In genomic region chr19:2475018-2475701, GRCh38 we compare ENCODE assay signal across 1 cellular context.
TF ChIP-seq lines count a peak whose summit lies in the region.

No MANE protein-coding gene starts in this region.

TF ChIP-seq in HepG2, 621 proteins besides CTCF, POLR2A, EP300 and RAD21 (continued from another document and continues in another):
- TF ChIP-seq ZMAT5 (CRISPR knock-in tag; IDR thresholded peaks at IDR 0.05; ENCODE audit: borderline replicate concordance, low read depth) (no peak), FOXP4 (CRISPR knock-in tag; IDR thresholded peaks at IDR 0.05) (peak; percentile 25; the same call in 1 of the 2 replicates), ARNT2 (CRISPR knock-in tag; IDR thresholded peaks at IDR 0.05; ENCODE audit: low read depth) (peak; percentile 14; the same call in 1 of the 2 replicates), ZNF510 (CRISPR knock-in tag; IDR thresholded peaks at IDR 0.05; ENCODE audit: low read depth) (no peak), ZNF180 (CRISPR knock-in tag; IDR thresholded peaks at IDR 0.05; ENCODE audit: borderline replicate concordance, low read depth) (no peak), TBX2 (CRISPR knock-in tag; IDR thresholded peaks at IDR 0.05; ENCODE audit: borderline replicate concordance) (no peak), ZNF766 (CRISPR knock-in tag; IDR thresholded peaks at IDR 0.05; ENCODE audit: borderline replicate concordance) (no peak), ZFYVE20 (CRISPR knock-in tag; IDR thresholded peaks at IDR 0.05; ENCODE audit: borderline replicate concordance, low read depth) (no peak), ZNF550 (CRISPR knock-in tag; IDR thresholded peaks at IDR 0.05; ENCODE audit: borderline replicate concordance) (no peak), GPBP1L1 (CRISPR knock-in tag; IDR thresholded peaks at IDR 0.05) (no peak), ZNF609 (CRISPR knock-in tag; IDR thresholded peaks at IDR 0.05; ENCODE audit: borderline replicate concordance) (no peak; the same call in 1 of the 2 replicates), ZNF720 (CRISPR knock-in tag; IDR thresholded peaks at IDR 0.05) (no peak), DRAP1 (CRISPR knock-in tag; IDR thresholded peaks at IDR 0.05) (no peak), ZNF503 (CRISPR knock-in tag; IDR thresholded peaks at IDR 0.05) (no peak), MEF2D (CRISPR knock-in tag; IDR thresholded peaks at IDR 0.05) (no peak), ZSCAN12 (CRISPR knock-in tag; IDR thresholded peaks at IDR 0.05) (no peak), KDM2A (CRISPR knock-in tag; IDR thresholded peaks at IDR 0.05; ENCODE audit: borderline replicate concordance, low read depth) (no peak), EHMT2 (IDR thresholded peaks at IDR 0.05; ENCODE audit: borderline replicate concordance, low read depth, low read length) (no peak), ZSCAN5A (CRISPR knock-in tag; IDR thresholded peaks at IDR 0.05; ENCODE audit: borderline replicate concordance) (no peak), ZNF598 (CRISPR knock-in tag; IDR thresholded peaks at IDR 0.05; ENCODE audit: borderline replicate concordance) (peak; percentile 5; the same call in 1 of the 2 replicates), SUZ12 (IDR thresholded peaks at IDR 0.05; ENCODE audit: low read depth, low read length) (no peak), HDAC6 (IDR thresholded peaks at IDR 0.05; ENCODE audit: low read depth, low read length) (no peak), NFRKB (IDR thresholded peaks at IDR 0.05) (no peak), NFYB (CRISPR knock-in tag; IDR thresholded peaks at IDR 0.05) (no peak), NFE2L1 (CRISPR knock-in tag; IDR thresholded peaks at IDR 0.05; ENCODE audit: borderline replicate concordance) (no peak), MIXL1 (CRISPR knock-in tag; IDR thresholded peaks at IDR 0.05) (no peak), LRRFIP1 (CRISPR knock-in tag; conservative IDR thresholded peaks at IDR 0.05) (no peak), ZKSCAN8 (CRISPR knock-in tag; IDR thresholded peaks at IDR 0.05; ENCODE audit: borderline replicate concordance) (no peak), NR0B2 (CRISPR knock-in tag; IDR thresholded peaks at IDR 0.05) (no peak), NFIC (IDR thresholded peaks at IDR 0.05; ENCODE audit: low read length) (no peak), SP2 (CRISPR knock-in tag; IDR thresholded peaks at IDR 0.05) (no peak), GTF2F1 (IDR thresholded peaks at IDR 0.05; ENCODE audit: low read length) (no peak), KLF6 (CRISPR knock-in tag; IDR thresholded peaks at IDR 0.05) (no peak), ARID5B (CRISPR knock-in tag; IDR thresholded peaks at IDR 0.05) (no peak), ZNF282 (IDR thresholded peaks at IDR 0.05; ENCODE audit: partially characterized antibody) (no peak), ZNF674 (CRISPR knock-in tag; IDR thresholded peaks at IDR 0.05; ENCODE audit: low read depth) (no peak), ZNF292 (CRISPR knock-in tag; IDR thresholded peaks at IDR 0.05; ENCODE audit: borderline replicate concordance, low read depth) (no peak), ARNTL (CRISPR knock-in tag; IDR thresholded peaks at IDR 0.05) (no peak; the same call in 1 of the 2 replicates), ZBTB46 (CRISPR knock-in tag; IDR thresholded peaks at IDR 0.05; ENCODE audit: borderline replicate concordance) (no peak), SCMH1 (CRISPR knock-in tag; IDR thresholded peaks at IDR 0.05; ENCODE audit: borderline replicate concordance) (no peak)
